In the genomic region with DNA sequence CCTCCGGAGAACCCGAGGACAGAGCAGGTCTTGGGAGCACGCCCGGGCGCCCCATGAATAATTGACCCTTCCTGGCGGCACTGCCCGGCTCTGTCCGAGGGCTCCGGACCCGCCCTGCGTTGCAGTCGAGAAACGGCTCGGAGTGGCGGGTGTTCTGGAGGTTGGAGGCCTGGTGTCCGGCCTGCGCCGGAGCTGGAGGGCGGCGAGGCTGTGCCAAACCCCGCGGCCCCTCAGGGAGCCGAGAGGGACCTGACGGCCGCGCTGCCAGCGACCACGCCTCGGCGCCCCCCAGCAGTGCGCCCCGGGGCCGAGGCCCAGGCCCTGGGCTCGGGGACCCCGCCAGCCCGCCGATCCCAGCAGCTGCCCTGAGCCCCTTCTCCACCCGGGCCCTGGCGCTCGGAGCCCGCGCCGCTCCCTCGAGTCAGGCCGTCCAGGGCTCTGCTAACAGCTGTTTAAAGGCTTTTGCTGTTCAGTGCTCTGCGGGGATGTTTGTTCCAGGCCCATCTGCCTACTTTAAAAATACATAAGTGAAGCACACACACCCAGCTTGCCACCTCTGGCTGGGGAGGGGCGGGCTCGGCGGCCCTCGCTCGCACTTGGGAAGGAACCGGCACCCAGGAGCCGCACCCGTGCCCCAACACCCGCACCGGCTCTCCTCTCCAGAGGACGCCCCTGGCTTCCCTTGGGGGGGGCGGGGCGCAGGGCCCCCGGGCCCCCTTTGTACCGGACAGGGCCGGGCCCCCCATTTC, we compare ENCODE assay signal across 8 cellular contexts. TPM values are rescaled to one million over a fixed set of nuclear protein-coding genes. Genes with fewer than 3 reads are reported as not detected.
A peak's percentile ranks its signal among the peaks of the same experiment; 100 is the strongest.
DNase-seq lines count a peak whose midpoint lies in the region; ATAC-seq and TF ChIP-seq lines count a peak whose summit lies in the region.

No MANE protein-coding gene starts in this region.

- TF ChIP-seq CTCF in prostate gland (IDR thresholded peaks at IDR 0.05): no peak

- CTCF ChIA-PET in CD4-positive, alpha-beta memory T cell (lab: Charles Lee; ENCODE audit: partially characterized antibody): interaction anchor here (4.6 kb wide), 1 partner anchor 70 kb away, joined by 19 read pairs; no protein-coding TSS in a partner anchor

- peaks cover 0 to 5% (median 0%) of the 10 kb centered on the region in 8 donors for H3K9me3 Mint-ChIP-seq in CD4-positive, alpha-beta memory T cell
- H3K9me3 Mint-ChIP-seq in activated T-helper 2 cell treated with anti-CD3 and anti-CD28 coated beads, Interferon-gamma antibody, Interleukin-2, Interleukin-4, amounts not matched to agents 10 μg/mL and 5 μg/mL and 100 μg/mL, durations not matched to agents 14 hours and 24 hours and 36 hours: no peaks in the 10 kb centered on the region

- peak overlapping the region; percentile 58 for H3K27ac ChIP-seq in CD4-positive, alpha-beta memory T cell (ENCODE audit: low read depth, low read length)
- H3K27ac ChIP-seq in HUES48 (ENCODE audit: low read depth, low read length) (peak overlapping the region; percentile 79), prostate gland (peak overlapping the region; percentile 81 to 84)

- peak overlapping the region; percentile 75 to 79 for H3K4me3 ChIP-seq in CD4-positive, alpha-beta memory T cell (ENCODE audit: low read length in 2 of 2)
- H3K4me3 ChIP-seq in HUES48 (ENCODE audit: low read depth, low read length) (peak overlapping the region; percentile 59), prostate gland (peak overlapping the region; percentile 89 to 90)

- H3K4me1 Mint-ChIP-seq in CD4-positive, alpha-beta memory T cell: peaks cover 19 to 55% (median 40%) of the 10 kb centered on the region in 4 donors
- H3K4me1 Mint-ChIP-seq in activated T-helper 2 cell treated with anti-CD3 and anti-CD28 coated beads, Interferon-gamma antibody, Interleukin-2, Interleukin-4, amounts not matched to agents 10 μg/mL and 5 μg/mL and 100 μg/mL, durations not matched to agents 14 hours and 24 hours and 36 hours (ENCODE audit: low read depth): peaks cover 37% of the 10 kb centered on the region

- 19% methylated on average over 58 of the region's 62 CpGs for WGBS in prostate gland

- peak overlapping the region in 4 of 7 donors; percentile 35 to 99 (median 92) for H3K27ac Mint-ChIP-seq in CD4-positive, alpha-beta memory T cell
- peak overlapping the region; percentile 99 for H3K27ac Mint-ChIP-seq in activated T-helper 2 cell treated with anti-CD3 and anti-CD28 coated beads, Interferon-gamma antibody, Interleukin-2, Interleukin-4, amounts not matched to agents 10 μg/mL and 5 μg/mL and 100 μg/mL, durations not matched to agents 14 hours and 24 hours and 36 hours

- H3K27me3 Mint-ChIP-seq in CD4-positive, alpha-beta memory T cell: no peaks in the 10 kb centered on the region
- H3K27me3 Mint-ChIP-seq in activated T-helper 2 cell treated with anti-CD3 and anti-CD28 coated beads, Interferon-gamma antibody, Interleukin-2, Interleukin-4, amounts not matched to agents 10 μg/mL and 5 μg/mL and 100 μg/mL, durations not matched to agents 14 hours and 24 hours and 36 hours (ENCODE audit: low read depth): peaks cover 2% of the 10 kb centered on the region

- peaks cover 0 to 8% of the 10 kb centered on the region in 2 donors for H3K36me3 Mint-ChIP-seq in CD4-positive, alpha-beta memory T cell
- H3K36me3 Mint-ChIP-seq in activated T-helper 2 cell treated with anti-CD3 and anti-CD28 coated beads, Interferon-gamma antibody, Interleukin-2, Interleukin-4, amounts not matched to agents 10 μg/mL and 5 μg/mL and 100 μg/mL, durations not matched to agents 14 hours and 24 hours and 36 hours (ENCODE audit: low read depth): peaks cover 12% of the 10 kb centered on the region

- peak overlapping the region; percentile 85 to 99 (median 93) for H3K4me3 Mint-ChIP-seq in CD4-positive, alpha-beta memory T cell
- H3K4me3 Mint-ChIP-seq in activated T-helper 2 cell treated with anti-CD3 and anti-CD28 coated beads, Interferon-gamma antibody, Interleukin-2, Interleukin-4, amounts not matched to agents 10 μg/mL and 5 μg/mL and 100 μg/mL, durations not matched to agents 14 hours and 24 hours and 36 hours (ENCODE audit: low read depth): peak overlapping the region; percentile 98

- TF ChIP-seq POLR2A in prostate gland (IDR thresholded peaks at IDR 0.05): no peak

- intact Hi-C loops in CD4-positive, alpha-beta memory T cell (cut with micrococcal nuclease): no loop called here
- intact Hi-C loops in activated T-helper 2 cell treated with anti-CD3 and anti-CD28 coated beads, Interferon-gamma antibody, Interleukin-2, Interleukin-4, amounts not matched to agents 10 μg/mL and 5 μg/mL and 100 μg/mL, durations not matched to agents 14 hours and 24 hours and 36 hours (cut with micrococcal nuclease): loop anchor here (2.0 to 5.0 kb wide), 2 partner anchors 72 to 106 kb away; no protein-coding TSS in a partner anchor
- intact Hi-C loops in Right ventricle myocardium superior (cut with DNase I): loop anchor here (5.0 kb wide), 1 partner anchor 72 kb away; no protein-coding TSS in a partner anchor
- intact Hi-C loops in prostate gland (cut with DNase I): loop anchor here (5.0 to 10.0 kb wide), 2 partner anchors 82 to 214 kb away; no protein-coding TSS in a partner anchor

- DNase-seq in CD4-positive, alpha-beta memory T cell: peak in 1 of 5 donors; percentile 41
- DNase-seq in activated T-helper 2 cell treated with anti-CD3 and anti-CD28 coated beads, Interferon-gamma antibody, Interleukin-2, Interleukin-4, amounts not matched to agents 10 μg/mL and 5 μg/mL and 100 μg/mL, durations not matched to agents 14 hours and 24 hours and 36 hours (ENCODE audit: low spot score): no peak
- DNase-seq in Right ventricle myocardium superior (peak; percentile 62), prostate gland (ENCODE audit: low spot score) (no peak), H4 (ENCODE audit: low spot score) (no peak), middle frontal gyrus (ENCODE audit: extremely low spot score, low spot score) (no peak), T1000 (lab: John Stamatoyannopoulos, UW) (no peak)

- H3K27me3 ChIP-seq in CD4-positive, alpha-beta memory T cell (ENCODE audit: insufficient read depth, low read length): no peaks in the 10 kb centered on the region
- peaks cover 11% of the 10 kb centered on the region for H3K27me3 ChIP-seq in HUES48 (ENCODE audit: control insufficient read depth, insufficient read depth, low read length)
- H3K27me3 ChIP-seq in prostate gland (replicated peaks; ENCODE audit: insufficient read depth): no peaks in the 10 kb centered on the region

- H3K9ac ChIP-seq in HUES48 (ENCODE audit: low read depth, low read length): peak overlapping the region; percentile 72; the same call in 1 of the 2 replicates

- ATAC-seq in Right ventricle myocardium superior (ENCODE audit: poor library complexity): peak; percentile 16

- H3K36me3 ChIP-seq in CD4-positive, alpha-beta memory T cell (ENCODE audit: insufficient read depth, low read length): no peaks in the 10 kb centered on the region
- H3K36me3 ChIP-seq in HUES48 (ENCODE audit: control insufficient read depth, insufficient read depth, low read length) (no peaks in the 10 kb centered on the region), prostate gland (no peaks in the 10 kb centered on the region)

- peaks cover 52% of the 10 kb centered on the region for H3K4me1 ChIP-seq in CD4-positive, alpha-beta memory T cell (ENCODE audit: insufficient read depth, low read length)
- peaks cover 24% of the 10 kb centered on the region for H3K4me1 ChIP-seq in HUES48 (ENCODE audit: control insufficient read depth, insufficient read depth, low read length)
- no peaks in the 10 kb centered on the region for H3K4me1 ChIP-seq in prostate gland (replicated peaks)

- no peaks in the 10 kb centered on the region for H3K9me3 ChIP-seq in CD4-positive, alpha-beta memory T cell (ENCODE audit: control insufficient read depth in 1 of 2, low read length in 2 of 2)
- H3K9me3 ChIP-seq in HUES48 (ENCODE audit: control insufficient read depth, insufficient read depth, low read length) (no peaks in the 10 kb centered on the region), prostate gland (no peaks in the 10 kb centered on the region)

- POLR2A ChIA-PET in CD4-positive, alpha-beta memory T cell (lab: Charles Lee; ENCODE audit: partially characterized antibody): interaction anchor here (0.7 to 4.9 kb wide), 10 partner anchors 12 to 106 kb away, joined by 3 to 40 read pairs (median 9); partner anchors contain the start of gene AP3S2

RNA-seq across cellular contexts. Expression of gene ZNF710, which starts 0.8 kb away (rescaled TPM):
- total RNA-seq in CD4-positive, alpha-beta memory T cell: 10 to 100 TPM; 19.2 to 19.7 TPM
- 1 to 10 TPM in 1 of 2 donors, under 1 TPM in 1; 0.10 to 2.7 TPM for polyA plus RNA-seq in CD4-positive, alpha-beta memory T cell
- 31.4 and 34.2 TPM in 2 replicates for total RNA-seq in activated T-helper 2 cell treated with anti-CD3 and anti-CD28 coated beads, Interferon-gamma antibody, Interleukin-2, Interleukin-4, amounts not matched to agents 10 μg/mL and 5 μg/mL and 100 μg/mL, durations not matched to agents 14 hours and 24 hours and 36 hours
- total RNA-seq in Right ventricle myocardium superior (4.9 TPM), prostate gland (10 to 100 TPM; 13.6 to 18.0 TPM)
- 4.7 and 8.4 TPM in 2 replicates for total RNA-seq in H4 (2014; rRNA removed; shearing (Covaris generic))
